In the genomic region with DNA sequence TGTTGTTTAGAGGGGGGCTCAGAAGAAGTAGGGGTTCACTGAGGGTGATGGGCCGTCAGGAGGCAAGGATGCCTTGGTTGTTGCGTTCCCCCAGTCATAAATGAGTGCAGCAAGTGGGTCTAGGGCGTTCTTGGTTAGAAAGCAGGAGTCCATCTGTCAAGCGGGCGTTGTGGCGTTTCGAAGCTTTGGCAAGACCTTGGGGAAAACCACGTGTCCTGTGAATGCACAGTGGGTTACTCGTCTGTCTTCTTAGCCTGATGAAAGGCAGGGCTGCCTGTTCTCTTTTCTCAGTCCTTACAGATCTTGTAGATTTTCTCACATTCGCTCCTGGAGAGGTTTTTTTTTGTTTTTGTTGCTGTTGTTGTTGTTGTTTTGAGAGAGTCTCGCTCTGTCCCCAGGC, we compare ENCODE assay signal across 20 cellular contexts. TPM values are rescaled to one million over a fixed set of nuclear protein-coding genes. Genes with fewer than 3 reads are reported as not detected.
DNase-seq lines count a peak whose midpoint lies in the region; ATAC-seq and TF ChIP-seq lines count a peak whose summit lies in the region.
"Had no signal": no experiment of that assay in that cellular context is flagged by ENCODE, and none has a peak within 500 bp of the region (broad histone marks: within the 10 kb centered on the region; RNA-seq: fewer than 3 reads in every experiment).

No MANE protein-coding gene starts in this region.

- H3K36me3 Mint-ChIP-seq in MCF 10A (ENCODE audit: insufficient read depth, unreplicated experiment) (peaks cover 35% of the 10 kb centered on the region), brain (peaks cover 26% of the 10 kb centered on the region), mesothelial cell of epicardium (peaks cover 9% of the 10 kb centered on the region)
- H3K36me3 Mint-ChIP-seq: IgD-negative memory B cell had no signal

- TF ChIP-seq CTCF in MCF 10A (IDR thresholded peaks at IDR 0.05; ENCODE audit: unreplicated experiment) (no peak), mammary epithelial cell (conservative IDR thresholded peaks at IDR 0.05 in 1 of 2, IDR thresholded peaks at IDR 0.05 in 1 of 2; ENCODE audit: extremely low read depth in 1 of 2, insufficient read depth in 1 of 2, low read depth in 1 of 2, low read length in 2 of 2) (no peak), brain (conservative IDR thresholded peaks at IDR 0.05) (no peak), mesothelial cell of epicardium (IDR thresholded peaks at IDR 0.05; ENCODE audit: unreplicated experiment) (no peak)

- H3K79me2 ChIP-seq in mammary epithelial cell (ENCODE audit: insufficient read depth, low read length): peaks cover 35% of the 10 kb centered on the region

- DNase-seq in MCF 10A (ENCODE audit: unreplicated experiment): no peak
- DNase-seq in mammary epithelial cell: no peak
- no peak for DNase-seq in mesothelial cell of epicardium (ENCODE audit: low spot score in 2 of 2, unreplicated experiment in 2 of 2)
- DNase-seq in stimulated activated naive CD4-positive, alpha-beta T cell (lab: John Stamatoyannopoulos, UW): no peak
- DNase-seq in stimulated activated CD4-positive, alpha-beta T cell treated with anti-CD3 and anti-CD28 coated beads, Interleukin-1b, Interleukin-23, amount 100 ng/mL, for 48 hours: no peak
- DNase-seq in SIG-M5 treated with dmso at 0.1 percent for 504 hours (lab: John Stamatoyannopoulos, UW; ENCODE audit: unreplicated experiment): no peak
- DNase-seq: COR-L47, Kasumi-1, NCI-H1417 treated with DMSO at 0.1 percent for 48 hours, NCI-H1930, NCI-H748 treated with DMSO at 0.1 percent for 48 hours, OCI-M1, SJCRH30 had no signal

- no peaks in the 10 kb centered on the region for H3K36me3 ChIP-seq in mammary epithelial cell (ENCODE audit: insufficient read depth, low read length)
- H3K36me3 ChIP-seq: SJCRH30 had no signal

- H3K27me3 ChIP-seq in mammary epithelial cell (ENCODE audit: insufficient read depth, low read length): no peaks in the 10 kb centered on the region
- H3K27me3 ChIP-seq: SJCRH30 had no signal

- no peaks in the 10 kb centered on the region for H3K9me3 ChIP-seq in mammary epithelial cell (replicated peaks; ENCODE audit: insufficient read depth, low read length)
- H3K9me3 ChIP-seq: A549, HAP-1, SJCRH30 had no signal

- intact Hi-C loops in MCF 10A (cut with micrococcal nuclease): loop anchor here (10.0 kb wide), 1 partner anchor 333 kb away; a partner anchor contains a TSS
- intact Hi-C loops in mammary epithelial cell (cut with micrococcal nuclease): no loop called here

- H3K4me3 Mint-ChIP-seq in MCF 10A (ENCODE audit: unreplicated experiment) (no peak overlapping the region), brain (peak overlapping the region in 2 of 5 experiments; percentile 18 to 25), mesothelial cell of epicardium (no peak overlapping the region)
- H3K4me3 Mint-ChIP-seq: IgD-negative memory B cell had no signal

- H3K27me3 Mint-ChIP-seq in MCF 10A (ENCODE audit: insufficient read depth, unreplicated experiment): no peaks in the 10 kb centered on the region
- H3K27me3 Mint-ChIP-seq in brain: peaks cover 4% of the 10 kb centered on the region
- no peaks in the 10 kb centered on the region for H3K27me3 Mint-ChIP-seq in mesothelial cell of epicardium (ENCODE audit: low read depth)
- H3K27me3 Mint-ChIP-seq: IgD-negative memory B cell had no signal

- H3K27ac Mint-ChIP-seq in MCF 10A (ENCODE audit: low read depth, unreplicated experiment) (peak overlapping the region; percentile 9), brain (peak overlapping the region; percentile 30 to 85 (median 70)), mesothelial cell of epicardium (peak overlapping the region; percentile 88)
- H3K27ac Mint-ChIP-seq: IgD-negative memory B cell had no signal

- H3K4me1 Mint-ChIP-seq in MCF 10A (ENCODE audit: insufficient read depth, unreplicated experiment) (peaks cover 48% of the 10 kb centered on the region), brain (peaks cover 63% of the 10 kb centered on the region), mesothelial cell of epicardium (peaks cover 51% of the 10 kb centered on the region)

- H4K20me1 ChIP-seq in mammary epithelial cell (ENCODE audit: insufficient read depth, low read length): no peaks in the 10 kb centered on the region

- dilution Hi-C loops in mammary epithelial cell (cut with HindIII; ENCODE audit: low sequenced_read_pairs): no loop called here

- H3K9me3 Mint-ChIP-seq in MCF 10A (ENCODE audit: unreplicated experiment) (no peaks in the 10 kb centered on the region), brain (no peaks in the 10 kb centered on the region), mesothelial cell of epicardium (no peaks in the 10 kb centered on the region)
- H3K9me3 Mint-ChIP-seq: IgD-negative memory B cell had no signal

- WGBS in mammary epithelial cell (ENCODE audit: low coverage, missing lambda C conversion rate): 100% methylated on average over 2 of the region's 11 CpGs

- no peak overlapping the region for H3K27ac ChIP-seq in mammary epithelial cell (ENCODE audit: insufficient read depth, low read depth, low read length)
- H3K27ac ChIP-seq: A549, HL-60, RWPE1, SJCRH30 had no signal

- no peak overlapping the region for H3K4me2 ChIP-seq in mammary epithelial cell (ENCODE audit: insufficient read depth, low read depth, low read length)
- H3K4me2 ChIP-seq: A549 had no signal

- peaks cover 3% of the 10 kb centered on the region for H3K4me1 ChIP-seq in mammary epithelial cell (ENCODE audit: insufficient read depth, low read length)

- POLR2A ChIA-PET in MCF 10A (lab: Yijun Ruan, JAX): no interaction called here

- in situ Hi-C loops in mammary epithelial cell (cut with MboI; ENCODE audit: low sequenced_read_pairs in 2 of 2): no loop called here

- BruUV-seq in MCF 10A (replicated peaks; lab: Mats Ljungman, UMichigan): no TSS peak
- BruUV-seq in mammary epithelial cell (replicated peaks; lab: Mats Ljungman, UMichigan): no TSS peak

- H2AFZ ChIP-seq in mammary epithelial cell (ENCODE audit: low read depth, low read length): no peak overlapping the region

- no peak overlapping the region for H3K4me3 ChIP-seq in mammary epithelial cell (replicated peaks in 1 of 3; ENCODE audit: insufficient read depth in 1 of 3, low read depth in 2 of 3, low read length in 3 of 3)
- H3K4me3 ChIP-seq: A549, HAP-1, SJCRH30 had no signal

- no peak for ATAC-seq in GM18867 (IDR thresholded peaks at IDR 0.05; ENCODE audit: unreplicated experiment)
- ATAC-seq: A549 had no signal

- H3K9ac ChIP-seq in mammary epithelial cell (ENCODE audit: insufficient read depth, low read length): no peak overlapping the region

- CTCF ChIA-PET in MCF 10A (lab: Yijun Ruan, JAX): interaction anchor here (0.6 kb wide), 1 partner anchor 715 kb away, joined by 3 read pairs; no protein-coding TSS in a partner anchor
- CTCF ChIA-PET in mammary epithelial cell (lab: Charles Lee; ENCODE audit: low non-redundant PET): no interaction called here

RNA-seq across cellular contexts. Expression of a gene that starts 6.3 kb away (rescaled TPM):
- total RNA-seq in MCF 10A (2022): 58.0 and 67.2 TPM in 2 replicates
- 10 to 100 TPM; 18.3 to 23.8 TPM for total RNA-seq in mammary epithelial cell
- polyA plus RNA-seq in mammary epithelial cell: 8.2 TPM
- polyA minus RNA-seq in mammary epithelial cell: 16.2 TPM
- polyA plus RNA-seq in brain (ENCODE audit: insufficient read depth, low read depth, low replicate concordance): 32.4 TPM
- total RNA-seq in mesothelial cell of epicardium: 61.5 to 70.6 TPM (median 69.0 TPM) in 3 replicates

Comparison
In these comparisons a context has a peak if more than half of its experiments do, and no peak if none do; other contexts are left out.
1. H3K27ac Mint-ChIP-seq: peak in every context shown above with its lines; median percentile 88 in mesothelial cell of epicardium; 70 in brain; 9 in MCF 10A.